14 cellular contexts compared by ENCODE assay signal in the genomic region with DNA sequence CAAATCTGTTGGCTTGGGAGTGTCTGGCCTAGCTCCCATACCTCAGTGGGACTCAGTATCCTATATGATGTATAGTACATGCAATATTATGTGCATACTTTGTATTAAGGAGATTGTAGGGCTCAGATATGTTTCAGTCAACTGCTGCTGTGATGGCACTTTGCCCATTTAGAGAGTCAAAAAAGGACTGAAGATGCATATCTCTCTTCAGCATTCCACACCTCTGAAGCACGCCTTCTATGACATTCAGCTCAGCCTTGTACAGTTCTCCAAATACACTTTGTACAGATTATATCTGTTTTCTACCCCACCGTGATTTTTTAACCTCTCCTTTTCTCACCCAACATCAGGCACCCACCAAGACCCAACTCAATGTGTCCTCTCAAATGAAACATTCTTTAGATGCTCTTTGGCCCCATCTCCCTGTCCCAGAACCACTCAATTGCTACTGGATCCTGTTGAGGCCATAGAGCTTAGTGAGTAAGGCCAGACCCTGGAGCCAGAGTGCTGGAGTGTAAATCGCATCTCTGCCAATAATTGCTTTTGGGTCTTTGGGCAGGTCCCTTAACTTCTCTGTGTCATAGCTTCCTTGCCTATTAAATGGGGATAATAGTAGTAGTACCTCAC. TPM values are rescaled to one million over a fixed set of nuclear protein-coding genes. Genes with fewer than 3 reads are reported as not detected.
"Had no signal": no experiment of that assay in that cellular context is flagged by ENCODE, and none has a peak within 500 bp of the region (broad histone marks: within the 10 kb centered on the region; RNA-seq: fewer than 3 reads in every experiment).

No MANE protein-coding gene starts in this region.

- H3K27ac ChIP-seq: breast epithelium, epithelial cell of prostate, heart left ventricle, lower lobe of right lung had no signal

- H3K27me3 ChIP-seq: breast epithelium had no signal

- H3K4me1 ChIP-seq: breast epithelium, lower lobe of right lung had no signal

- ATAC-seq: heart left ventricle; left colon; lower lobe of right lung; stimulated activated memory B cell treated with anti-CD40 and anti-IgM and Interleukin-4, amounts not matched to agents 10 μg/mL and 1 μg/mL and 100 μg/mL, for 72 hours had no signal

- DNase-seq: activated B cell treated with CpG ODN at 0.5 μM for 24 hours; activated CD4-positive, alpha-beta T cell treated with anti-CD3 and anti-CD28 coated beads, Interleukin-2, amount 10 ng/mL, durations not matched to agents 7 days and 5 days; activated CD8-positive, alpha-beta memory T cell treated with anti-CD3 and anti-CD28 coated beads for 24 hours; activated naive CD8-positive, alpha-beta T cell treated with anti-CD3 and anti-CD28 coated beads for 36 hours; anterior cingulate cortex; cerebellar nuclear complex; dermis blood vessel endothelial cell; heart left ventricle; left colon; lower lobe of right lung had no signal

- H3K36me3 ChIP-seq: breast epithelium, heart left ventricle, lower lobe of right lung had no signal

- H3K9me3 ChIP-seq: breast epithelium, heart left ventricle, lower lobe of right lung had no signal

- H3K4me3 ChIP-seq: breast epithelium, heart left ventricle, lower lobe of right lung had no signal

RNA-seq across cellular contexts. Expression of a gene that starts 15.6 kb away (rescaled TPM):
- polyA plus RNA-seq: neural cell had no signal
